8 cellular contexts compared by ENCODE assay signal in genomic region chr11:34356130-34356529, GRCh38. TPM values are rescaled to one million over a fixed set of nuclear protein-coding genes. Genes with fewer than 3 reads are reported as not detected.
DNase-seq lines count a peak whose midpoint lies in the region; ATAC-seq and TF ChIP-seq lines count a peak whose summit lies in the region.

No MANE protein-coding gene starts in this region.

- H3K4me2 ChIP-seq in OCI-LY7 (ENCODE audit: low read length), result no peak overlapping the region

- ATAC-seq in GM19023 (IDR thresholded peaks at IDR 0.05; ENCODE audit: unreplicated experiment), result no peak

- H3K27ac ChIP-seq in OCI-LY7 (ENCODE audit: low read depth, low read length, poor library complexity, severe bottlenecking), result no peak overlapping the region
- H3K27ac ChIP-seq in esophagus squamous epithelium, result no peak overlapping the region
- no peak overlapping the region for H3K27ac ChIP-seq in prostate gland

- H3K4me1 ChIP-seq in OCI-LY7 (ENCODE audit: insufficient read depth, low read length, poor library complexity, severe bottlenecking), result peaks cover 19% of the 10 kb centered on the region
- peaks cover 22 to 43% (median 29%) of the 10 kb centered on the region in 3 donors for H3K4me1 ChIP-seq in esophagus squamous epithelium
- H3K4me1 ChIP-seq in prostate gland (replicated peaks), result peaks cover 6% of the 10 kb centered on the region

- POLR2A ChIA-PET in OCI-LY7 (lab: Charles Lee), result no interaction called here

- DNase-seq in GM10266 (ENCODE audit: extremely low spot score) (peak; percentile 22), OCI-LY7 (ENCODE audit: low spot score) (no peak), esophagus squamous epithelium (lab: John Stamatoyannopoulos, UW) (no peak), prostate gland (ENCODE audit: low spot score) (no peak), kidney glomerular epithelial cell (lab: John Stamatoyannopoulos, UW) (no peak), NCI-H2171 treated with DMSO at 0.1 percent for 48 hours (lab: John Stamatoyannopoulos, UW) (no peak), GM19238 (ENCODE audit: insufficient read length, low spot score) (no peak)

- no peak for TF ChIP-seq CTCF in GM10266 (IDR thresholded peaks at IDR 0.05; ENCODE audit: control insufficient read depth, insufficient read depth, low read depth, missing control alignments)
- TF ChIP-seq CTCF in OCI-LY7 (conservative IDR thresholded peaks at IDR 0.05; ENCODE audit: low read length), result peak; percentile 31; the same call in 1 of the 2 replicates
- TF ChIP-seq CTCF in esophagus squamous epithelium (IDR thresholded peaks at IDR 0.05), result no peak
- TF ChIP-seq CTCF in prostate gland (IDR thresholded peaks at IDR 0.05), result no peak

- no peaks in the 10 kb centered on the region for H3K36me3 ChIP-seq in OCI-LY7 (ENCODE audit: insufficient read depth, low read length)
- H3K36me3 ChIP-seq in esophagus squamous epithelium, result no peaks in the 10 kb centered on the region
- no peaks in the 10 kb centered on the region for H3K36me3 ChIP-seq in prostate gland

- WGBS in esophagus squamous epithelium, 2 donors, result 47 to 55% methylated on average over 6 to 7 of the region's 7 CpGs
- 53% methylated on average over 7 of the region's 7 CpGs for WGBS in prostate gland

- TF ChIP-seq POLR2A in esophagus squamous epithelium (IDR thresholded peaks at IDR 0.05) (no peak), prostate gland (IDR thresholded peaks at IDR 0.05) (no peak)

- H3K4me3 ChIP-seq in OCI-LY7 (ENCODE audit: low read depth, low read length, poor library complexity, severe bottlenecking) (no peak overlapping the region), esophagus squamous epithelium (peak overlapping the region; percentile 40 to 67 (median 56)), prostate gland (peak overlapping the region; percentile 41 to 53)

- H3K9me3 ChIP-seq in OCI-LY7 (ENCODE audit: low read length) (no peaks in the 10 kb centered on the region), esophagus squamous epithelium (no peaks in the 10 kb centered on the region), prostate gland (no peaks in the 10 kb centered on the region)

- CTCF ChIA-PET in OCI-LY7 (lab: Charles Lee; ENCODE audit: unreplicated experiment), result no interaction called here

- no peak overlapping the region for H2AFZ ChIP-seq in OCI-LY7 (ENCODE audit: low read length)

- no TSS peak for BruUV-seq in OCI-LY7 (replicated peaks; lab: Mats Ljungman, UMichigan)

- intact Hi-C loops in OCI-LY7 (cut with micrococcal nuclease; ENCODE audit: unreplicated experiment) (loop anchor here (5.0 kb wide), 2 partner anchors 136 to 549 kb away; no protein-coding TSS in a partner anchor), esophagus squamous epithelium (cut with DNase I) (loop anchor here (5.0 kb wide), 1 partner anchor 359 kb away; no protein-coding TSS in a partner anchor), prostate gland (cut with DNase I) (loop anchor here (5.0 to 10.0 kb wide), 5 partner anchors 81 to 539 kb away; partner anchors contain the start of genes CAPRIN1 and CAT)

- no peaks in the 10 kb centered on the region for H3K9me2 ChIP-seq in OCI-LY7 (ENCODE audit: insufficient read depth, low read length)

- H4K20me1 ChIP-seq in OCI-LY7 (ENCODE audit: insufficient read depth, low read length), result no peaks in the 10 kb centered on the region

- peaks cover 0 to 65% (median 2%) of the 10 kb centered on the region in 4 donors for H3K27me3 ChIP-seq in esophagus squamous epithelium
- H3K27me3 ChIP-seq in prostate gland (replicated peaks; ENCODE audit: insufficient read depth), result no peaks in the 10 kb centered on the region

- no peaks in the 10 kb centered on the region for H3K79me2 ChIP-seq in OCI-LY7 (ENCODE audit: insufficient read depth, low read depth, low read length)

RNA-seq across cellular contexts. Expression of gene ABTB2, which starts 1.7 kb away (rescaled TPM):
- total RNA-seq in OCI-LY7 (2014; rRNA removed; shearing (Covaris generic)), result 0.09 and 0.36 TPM in 2 replicates
- 0.06 and 0.07 TPM in 2 replicates for total RNA-seq in OCI-LY7 (2022)
- 1 to 10 TPM in 3 of 4 donors, under 1 TPM in 1; 0.79 to 4.1 (median 3.7) TPM for total RNA-seq in esophagus squamous epithelium
- total RNA-seq in prostate gland, result 10 to 100 TPM in 1 of 2 donors, 1 to 10 TPM in 1; 3.0 to 13.7 TPM
